12 cellular contexts compared by ENCODE assay signal in genomic region chr3:15217841-15218267, GRCh38.
"Had no signal": no experiment of that assay in that cellular context is flagged by ENCODE, and none has a peak within 500 bp of the region (broad histone marks: within the 10 kb centered on the region; RNA-seq: fewer than 3 reads in every experiment).

No MANE protein-coding gene starts in this region.

- ATAC-seq: activated naive CD4-positive, alpha-beta T cell treated with anti-CD3 and anti-CD28 coated beads, Interleukin-2, amount 50 U/mL, for 72 hours had no signal

- H3K4me1 ChIP-seq: uterus had no signal

- H3K4me3 ChIP-seq: skin epidermis, stomach, thoracic aorta, uterus had no signal

- H3K36me3 ChIP-seq: uterus had no signal

- DNase-seq: activated CD4-positive, CD25-positive, alpha-beta regulatory T cell; activated effector memory CD4-positive, alpha-beta T cell treated with anti-CD3 and anti-CD28 coated beads, Interleukin-2, amount 50 U/mL, for 16 hours; effector CD4-positive, alpha-beta T cell; foreskin melanocyte; islet precursor cell; mesendoderm; nephron progenitor cell; stomach; uterus had no signal

- H3K27me3 ChIP-seq: stomach, uterus had no signal

- H3K27ac ChIP-seq: skin epidermis, stomach, thoracic aorta, uterus had no signal

- H3K9me3 ChIP-seq: stomach, thoracic aorta, uterus had no signal
